ENCODE assay signal across 29 cellular contexts in genomic region chr10:84302223-84302622, GRCh38. TPM values are rescaled to one million over a fixed set of nuclear protein-coding genes. Genes with fewer than 3 reads are reported as not detected.
A peak's percentile ranks its signal among the peaks of the same experiment; 100 is the strongest.
DNase-seq lines count a peak whose midpoint lies in the region; FAIRE-seq and TF ChIP-seq lines count a peak whose summit lies in the region.
"Had no signal": no experiment of that assay in that cellular context is flagged by ENCODE, and none has a peak within 500 bp of the region (broad histone marks: within the 10 kb centered on the region; RNA-seq: fewer than 3 reads in every experiment).

No MANE protein-coding gene starts in this region.

- H3K27ac Mint-ChIP-seq in activated CD4-positive, alpha-beta T cell treated with anti-CD3 and anti-CD28 coated beads, Interleukin-2, amount 10 ng/mL, durations not matched to agents 24 days and 14 days = no peak overlapping the region
- peak overlapping the region; percentile 20 for H3K27ac Mint-ChIP-seq in astrocyte (ENCODE audit: unreplicated experiment)
- H3K27ac Mint-ChIP-seq: HFFc6 had no signal

- H3K4me3 Mint-ChIP-seq in activated CD4-positive, alpha-beta T cell treated with anti-CD3 and anti-CD28 coated beads, Interleukin-2, amount 10 ng/mL, durations not matched to agents 24 days and 14 days = no peak overlapping the region
- H3K4me3 Mint-ChIP-seq in astrocyte (ENCODE audit: unreplicated experiment) = peak overlapping the region; percentile 10
- H3K4me3 Mint-ChIP-seq: CD8-positive, alpha-beta memory T cell; HFFc6 had no signal

- H3K9ac ChIP-seq in astrocyte (ENCODE audit: low read length) (no peak overlapping the region), parathyroid adenoma (no peak overlapping the region)

- TF ChIP-seq CTCF in astrocyte (IDR thresholded peaks at IDR 0.05; ENCODE audit: insufficient read depth, low read depth, low read length) (no peak), parathyroid adenoma (IDR thresholded peaks at IDR 0.05) (no peak)

- DNase-seq in activated CD4-positive, alpha-beta T cell treated with anti-CD3 and anti-CD28 coated beads, Interleukin-2, amount 10 ng/mL, durations not matched to agents 24 days and 14 days = peak; percentile 51
- DNase-seq in activated CD4-positive, alpha-beta T cell treated with anti-CD3 and anti-CD28 coated beads, Interleukin-2, amount 50 U/mL, for 4 hours = no peak
- no peak for DNase-seq in astrocyte (ENCODE audit: low read depth)
- DNase-seq in T-helper 2 cell = no peak
- no peak for DNase-seq in HT-29 (ENCODE audit: low spot score)
- no peak for DNase-seq in NCI-H1048 (lab: John Stamatoyannopoulos, UW)
- DNase-seq: 8988T; AML-193; Calu3; CD8-positive, alpha-beta memory T cell; DMS153; HFFc6; KG1; NCI-H1092 treated with DMSO at 0.1 percent for 48 hours; NCI-H1436 treated with DMSO at 0.1 percent for 48 hours; NCI-H2029 treated with DMSO at 0.1 percent for 48 hours; NCI-H2171; NCI-H345; NCI-H524 treated with DMSO at 0.1 percent for 48 hours; NCI-H82; SJCRH30 had no signal

- no peaks in the 10 kb centered on the region for H3K36me3 Mint-ChIP-seq in activated CD4-positive, alpha-beta T cell treated with anti-CD3 and anti-CD28 coated beads, Interleukin-2, amount 10 ng/mL, durations not matched to agents 24 days and 14 days (ENCODE audit: low read depth)
- no peaks in the 10 kb centered on the region for H3K36me3 Mint-ChIP-seq in astrocyte (ENCODE audit: low read depth, unreplicated experiment)
- H3K36me3 Mint-ChIP-seq: CD8-positive, alpha-beta memory T cell had no signal

- FAIRE-seq in astrocyte (lab: Jason Lieb, UNC) = no peak
- FAIRE-seq: G401.6, GM18507, H54, RCC 7860 had no signal

- H2AFZ ChIP-seq in astrocyte (ENCODE audit: low read depth, low read length) = no peak overlapping the region
- peak overlapping the region; percentile 54 for H2AFZ ChIP-seq in parathyroid adenoma

- peaks cover 27% of the 10 kb centered on the region for H3K27me3 Mint-ChIP-seq in activated CD4-positive, alpha-beta T cell treated with anti-CD3 and anti-CD28 coated beads, Interleukin-2, amount 10 ng/mL, durations not matched to agents 24 days and 14 days
- peaks cover 2% of the 10 kb centered on the region for H3K27me3 Mint-ChIP-seq in astrocyte (ENCODE audit: low read depth, unreplicated experiment)

- no peaks in the 10 kb centered on the region for H3K27me3 ChIP-seq in astrocyte (ENCODE audit: insufficient read depth, low read length)
- H3K27me3 ChIP-seq in parathyroid adenoma (ENCODE audit: control insufficient read depth, insufficient read depth, low read length) = no peaks in the 10 kb centered on the region
- H3K27me3 ChIP-seq: SJCRH30 had no signal

- H3K79me2 ChIP-seq in astrocyte (ENCODE audit: insufficient read depth, low read length) (no peaks in the 10 kb centered on the region), parathyroid adenoma (no peaks in the 10 kb centered on the region)

- H3K36me3 ChIP-seq in astrocyte (ENCODE audit: insufficient read depth, low read length) (no peaks in the 10 kb centered on the region), parathyroid adenoma (ENCODE audit: control insufficient read depth, insufficient read depth, low read length) (no peaks in the 10 kb centered on the region)
- H3K36me3 ChIP-seq: SJCRH30 had no signal

- H3K4me1 ChIP-seq in astrocyte (ENCODE audit: insufficient read depth, low read length) = no peaks in the 10 kb centered on the region
- peaks cover 19% of the 10 kb centered on the region for H3K4me1 ChIP-seq in parathyroid adenoma
- H3K4me1 ChIP-seq: SJCRH30 had no signal

- peaks cover 12% of the 10 kb centered on the region for H3K9me3 Mint-ChIP-seq in activated CD4-positive, alpha-beta T cell treated with anti-CD3 and anti-CD28 coated beads, Interleukin-2, amount 10 ng/mL, durations not matched to agents 24 days and 14 days
- H3K9me3 Mint-ChIP-seq in astrocyte (ENCODE audit: unreplicated experiment) = no peaks in the 10 kb centered on the region
- H3K9me3 Mint-ChIP-seq: CD8-positive, alpha-beta memory T cell; HFFc6 had no signal

- peaks cover 20% of the 10 kb centered on the region for H3K4me1 Mint-ChIP-seq in activated CD4-positive, alpha-beta T cell treated with anti-CD3 and anti-CD28 coated beads, Interleukin-2, amount 10 ng/mL, durations not matched to agents 24 days and 14 days
- peaks cover 6% of the 10 kb centered on the region for H3K4me1 Mint-ChIP-seq in astrocyte (ENCODE audit: low read depth, unreplicated experiment)
- H3K4me1 Mint-ChIP-seq: CD8-positive, alpha-beta memory T cell had no signal

- H4K20me1 ChIP-seq in astrocyte (ENCODE audit: insufficient read depth, low read length) = no peaks in the 10 kb centered on the region

- no peak overlapping the region for H3K4me3 ChIP-seq in astrocyte (ENCODE audit: insufficient read depth, low read depth, low read length)
- H3K4me3 ChIP-seq in parathyroid adenoma (ENCODE audit: low read depth, low read length) = no peak overlapping the region
- H3K4me3 ChIP-seq: SJCRH30 had no signal

- H3K27ac ChIP-seq in astrocyte (ENCODE audit: low read depth, low read length) (no peak overlapping the region), parathyroid adenoma (peak overlapping the region; percentile 16)
- H3K27ac ChIP-seq: C4-2B, SJCRH30 had no signal

- H3K4me2 ChIP-seq in astrocyte (ENCODE audit: low read length) (no peak overlapping the region), parathyroid adenoma (ENCODE audit: low read length) (no peak overlapping the region)

- H3K9me3 ChIP-seq in astrocyte (ENCODE audit: insufficient read depth, low read depth, low read length) (no peaks in the 10 kb centered on the region), parathyroid adenoma (ENCODE audit: control insufficient read depth, low read length) (no peaks in the 10 kb centered on the region)
- H3K9me3 ChIP-seq: SJCRH30 had no signal

- intact Hi-C loops in activated CD4-positive, alpha-beta T cell treated with anti-CD3 and anti-CD28 coated beads, Interleukin-2, amount 10 ng/mL, durations not matched to agents 24 days and 14 days (cut with micrococcal nuclease) = no loop called here

RNA-seq across cellular contexts. Expression of gene CCSER2, which starts 26.2 kb away (rescaled TPM):
- 42.9 and 45.6 TPM in 2 replicates for total RNA-seq in activated CD4-positive, alpha-beta T cell treated with anti-CD3 and anti-CD28 coated beads, Interleukin-2, amount 10 ng/mL, durations not matched to agents 24 days and 14 days
- total RNA-seq in astrocyte = 97.6 and 100 TPM in 2 replicates
- 2.7 and 7.4 TPM in 2 replicates for total RNA-seq in HT-29 (2014; rRNA removed; shearing (Covaris generic))

RNA-seq across cellular contexts. Expression of gene RGR, which starts 57.4 kb away (rescaled TPM):
- not detected in 2 replicates for total RNA-seq in activated CD4-positive, alpha-beta T cell treated with anti-CD3 and anti-CD28 coated beads, Interleukin-2, amount 10 ng/mL, durations not matched to agents 24 days and 14 days
- total RNA-seq in astrocyte = not detected in 2 replicates
- not detected in 2 replicates for total RNA-seq in HT-29 (2014; rRNA removed; shearing (Covaris generic))
- total RNA-seq: Calu3; CD8-positive, alpha-beta memory T cell; Daoy; HFFc6; OCI-LY7 had no signal
